Comparison of ENCODE assay signal across 9 cellular contexts in genomic region chr1:12047120-12047876, GRCh38. TPM values are rescaled to one million over a fixed set of nuclear protein-coding genes. Genes with fewer than 3 reads are reported as not detected.
A peak's percentile ranks its signal among the peaks of the same experiment; 100 is the strongest.
DNase-seq lines count a peak whose midpoint lies in the region; ATAC-seq, FAIRE-seq and TF ChIP-seq lines count a peak whose summit lies in the region.
"Had no signal": no experiment of that assay in that cellular context is flagged by ENCODE, and none has a peak within 500 bp of the region (broad histone marks: within the 10 kb centered on the region; RNA-seq: fewer than 3 reads in every experiment).

No MANE protein-coding gene starts in this region.

- CTCF ChIA-PET in HepG2 (lab: Yijun Ruan, JAX; ENCODE audit: low intra/inter-chr PET ratio, low total read pairs) = no interaction called here

- intact Hi-C loops in HepG2 (cut with micrococcal nuclease; ENCODE audit: unreplicated experiment) (no loop called here), right lobe of liver (cut with DNase I) (no loop called here), ovary (cut with DNase I) (no loop called here)

- no peak overlapping the region for H3K4me3 ChIP-seq in HepG2 (replicated peaks in 1 of 3; ENCODE audit: insufficient read depth in 1 of 3, low read depth in 2 of 3, low read length in 3 of 3)
- H3K4me3 ChIP-seq in right lobe of liver = no peak overlapping the region
- no peak overlapping the region for H3K4me3 ChIP-seq in ovary

- no peak for TF ChIP-seq CTCF in HepG2 (CRISPR knock-in tag; IDR thresholded peaks at IDR 0.05)
- TF ChIP-seq CTCF in right lobe of liver (IDR thresholded peaks at IDR 0.05) = no peak
- no peak for TF ChIP-seq CTCF in ovary (IDR thresholded peaks at IDR 0.05)

- 18% methylated on average over 17 of the region's 18 CpGs for WGBS in HepG2 (ENCODE audit: low lambda C conversion rate)
- 45% methylated on average over 15 of the region's 18 CpGs for WGBS in right lobe of liver (ENCODE audit: insufficient coverage, low coverage, low lambda C conversion rate, missing lambda C conversion rate)
- WGBS in ovary, 3 donors = 65 to 77% (median 69%) methylated on average over 18 of the region's 18 CpGs

- H3K27ac Mint-ChIP-seq in stimulated activated naive CD8-positive, alpha-beta T cell treated with anti-CD3 and anti-CD28 coated beads, Interleukin-15, amount 100 ng/mL, for 72 hours = no peak overlapping the region

- no peak overlapping the region for H3K4me3 Mint-ChIP-seq in stimulated activated naive CD8-positive, alpha-beta T cell treated with anti-CD3 and anti-CD28 coated beads, Interleukin-15, amount 100 ng/mL, for 72 hours

- H3K27me3 ChIP-seq in HepG2 (ENCODE audit: control insufficient read depth in 1 of 2, insufficient read depth in 2 of 2, low read length in 2 of 2) (peaks cover 5 to 22% of the 10 kb centered on the region in 2 experiments), right lobe of liver (no peaks in the 10 kb centered on the region), ovary (no peaks in the 10 kb centered on the region)

- no peaks in the 10 kb centered on the region for H4K20me1 ChIP-seq in HepG2 (ENCODE audit: insufficient read depth, low read length)

- DNase-seq in HepG2 (ENCODE audit: low spot score) (no peak), right lobe of liver (no peak), amniotic epithelial cell (ENCODE audit: low read depth) (peak; percentile 75), GDM1 (lab: John Stamatoyannopoulos, UW) (no peak), ovary (no peak)
- DNase-seq in stimulated activated naive CD8-positive, alpha-beta T cell treated with anti-CD3 and anti-CD28 coated beads, Interleukin-15, amount 100 ng/mL, for 72 hours = peak; percentile 71 to 83

- H3K9me3 Mint-ChIP-seq in stimulated activated naive CD8-positive, alpha-beta T cell treated with anti-CD3 and anti-CD28 coated beads, Interleukin-15, amount 100 ng/mL, for 72 hours = no peaks in the 10 kb centered on the region

- BruUV-seq in HepG2 (replicated peaks; lab: Mats Ljungman, UMichigan) = no TSS peak

- no peak overlapping the region for H2AFZ ChIP-seq in HepG2 (ENCODE audit: low read length)

- peaks cover 26% of the 10 kb centered on the region for H3K27me3 Mint-ChIP-seq in stimulated activated naive CD8-positive, alpha-beta T cell treated with anti-CD3 and anti-CD28 coated beads, Interleukin-15, amount 100 ng/mL, for 72 hours

- H3K79me2 ChIP-seq in HepG2 (ENCODE audit: insufficient read depth, low read length) = no peaks in the 10 kb centered on the region

- H3K9ac ChIP-seq in HepG2 (ENCODE audit: insufficient read depth, low read depth, low read length) = no peak overlapping the region

- H3K27ac ChIP-seq in HepG2 (ENCODE audit: extremely low read length, insufficient read depth, low read length) (no peak overlapping the region), right lobe of liver (no peak overlapping the region), ovary (no peak overlapping the region)

- no peaks in the 10 kb centered on the region for H3K9me3 ChIP-seq in HepG2 (ENCODE audit: low read length)
- H3K9me3 ChIP-seq in right lobe of liver = no peaks in the 10 kb centered on the region
- no peaks in the 10 kb centered on the region for H3K9me3 ChIP-seq in ovary

- H3K36me3 ChIP-seq in HepG2 (replicated peaks in 1 of 2; ENCODE audit: control insufficient read depth in 1 of 2, insufficient read depth in 2 of 2, low read length in 2 of 2) = no peaks in the 10 kb centered on the region
- no peaks in the 10 kb centered on the region for H3K36me3 ChIP-seq in right lobe of liver
- no peaks in the 10 kb centered on the region for H3K36me3 ChIP-seq in ovary

- no peak for TF ChIP-seq EP300 in HepG2 (IDR thresholded peaks at IDR 0.05; ENCODE audit: low read depth in 2 of 2, low read length in 2 of 2)
- no peak for TF ChIP-seq EP300 in HepG2 (CRISPR knock-in tag; IDR thresholded peaks at IDR 0.05; ENCODE audit: borderline replicate concordance)
- no peak for TF ChIP-seq EP300 in ovary (IDR thresholded peaks at IDR 0.05)

- H3K4me1 Mint-ChIP-seq in stimulated activated naive CD8-positive, alpha-beta T cell treated with anti-CD3 and anti-CD28 coated beads, Interleukin-15, amount 100 ng/mL, for 72 hours = peaks cover 17% of the 10 kb centered on the region

- POLR2A ChIA-PET in HepG2 (lab: Yijun Ruan, JAX) = no interaction called here

- no peak for FAIRE-seq in HepG2 (lab: Jason Lieb, UNC)
- FAIRE-seq: TTC549 had no signal

- ATAC-seq in HepG2 = no peak
- ATAC-seq in right lobe of liver = no peak
- peak; percentile 38 for ATAC-seq in HG03571 (IDR thresholded peaks at IDR 0.05; ENCODE audit: unreplicated experiment)
- peak; percentile 88 for ATAC-seq in stimulated activated naive CD8-positive, alpha-beta T cell treated with anti-CD3 and anti-CD28 coated beads, Interleukin-15, amount 100 ng/mL, for 72 hours
- ATAC-seq in GM19467 (IDR thresholded peaks at IDR 0.05; ENCODE audit: unreplicated experiment) = no peak

- peaks cover 15% of the 10 kb centered on the region for H3K4me1 ChIP-seq in HepG2 (ENCODE audit: insufficient read depth, low read length)
- no peaks in the 10 kb centered on the region for H3K4me1 ChIP-seq in right lobe of liver
- H3K4me1 ChIP-seq in ovary (ENCODE audit: insufficient read depth) = peaks cover 4% of the 10 kb centered on the region

- TF ChIP-seq RAD21 in HepG2 (CRISPR knock-in tag; IDR thresholded peaks at IDR 0.05) = no peak

- in situ Hi-C loops in HepG2 (cut with HindIII; ENCODE audit: extremely low pct_ligation_motif_present, low pct_unique_long_range_greater_than_20kb) = no loop called here

- TF ChIP-seq POLR2A in HepG2 (IDR thresholded peaks at IDR 0.05; ENCODE audit: insufficient read depth in 1 of 2, low read depth in 2 of 2, low read length in 2 of 2) (no peak), right lobe of liver (IDR thresholded peaks at IDR 0.05) (no peak), ovary (IDR thresholded peaks at IDR 0.05) (no peak)

- no peak overlapping the region for H3K4me2 ChIP-seq in HepG2 (ENCODE audit: low read depth, low read length)

TF ChIP-seq in HepG2, 621 proteins besides CTCF, POLR2A, EP300 and RAD21 (continues in another document):
- no peak for TF ChIP-seq KDM2A (CRISPR knock-in tag; IDR thresholded peaks at IDR 0.05; ENCODE audit: borderline replicate concordance, low read depth)
- TF ChIP-seq ZNF879 (CRISPR knock-in tag; IDR thresholded peaks at IDR 0.05) = no peak

RNA-seq across cellular contexts. Expression of gene TNFRSF8, which starts 15.8 kb away (rescaled TPM):
- not detected in 2 replicates for total RNA-seq in HepG2 (2016; rRNA removed; fragmentation: Illumina TruSeq; extraction: Trizol)
- not detected in 2 replicates for total RNA-seq in HepG2 (2016; cell fraction: cytosol; rRNA removed; fragmentation: Illumina TruSeq; extraction: Trizol; ENCODE audit: low read depth)
- not detected in 2 replicates for total RNA-seq in HepG2 (2016; cell fraction: insoluble cytoplasmic fraction; rRNA removed; fragmentation: Illumina TruSeq; extraction: Trizol)
- total RNA-seq in HepG2 (2016; cell fraction: membrane; rRNA removed; fragmentation: Illumina TruSeq; extraction: Trizol) = not detected in 2 replicates
- total RNA-seq in HepG2 (2016; cell fraction: nucleus; rRNA removed; fragmentation: Illumina TruSeq; extraction: Trizol) = not detected in 2 replicates
- not detected in 2 replicates for polyA plus RNA-seq in HepG2 (2011; rRNA removed)
- not detected in 2 replicates for polyA plus RNA-seq in HepG2 (2011; cell fraction: cytosol; rRNA removed)
- not detected in 2 replicates for polyA plus RNA-seq in HepG2 (2011; cell fraction: nucleus; rRNA removed)
- not detected in 2 replicates for polyA plus RNA-seq in HepG2 (2012)
- polyA plus RNA-seq in HepG2 (2016; cell fraction: cytosol; fragmentation: Illumina TruSeq; extraction: Trizol; ENCODE audit: low read depth) = not detected in 2 replicates
- not detected in 2 replicates for polyA plus RNA-seq in HepG2 (2016; cell fraction: insoluble cytoplasmic fraction; fragmentation: Illumina TruSeq; extraction: Trizol; ENCODE audit: low read depth)
- not detected in 2 replicates for polyA plus RNA-seq in HepG2 (2016; cell fraction: membrane; fragmentation: Illumina TruSeq; extraction: Trizol; ENCODE audit: low read depth)
- not detected in 2 replicates for polyA plus RNA-seq in HepG2 (2016; cell fraction: nucleus; fragmentation: Illumina TruSeq; extraction: Trizol; ENCODE audit: insufficient read depth, low read depth)
- polyA minus RNA-seq in HepG2 (2011; rRNA and poly(A)+ RNA removed; ENCODE audit: low replicate concordance) = 0.30 TPM in 1 of 2 replicates, not detected in the other
- not detected in 2 replicates for polyA minus RNA-seq in HepG2 (2011; cell fraction: cytosol; rRNA and poly(A)+ RNA removed)
- polyA minus RNA-seq in HepG2 (2011; cell fraction: nucleus; rRNA and poly(A)+ RNA removed) = not detected in 2 replicates
- total RNA-seq in right lobe of liver = under 1 TPM in 5 of 6 experiments, not detected in 1; 0.12 to 0.29 (median 0.19) TPM
- total RNA-seq in ovary = 10 to 100 TPM in 1 of 7 donors, under 1 TPM in 6; 0.25 to 10.9 (median 0.45) TPM
- polyA plus RNA-seq in ovary = under 1 TPM; 0.17 to 0.65 TPM

RNA-seq across cellular contexts. Expression of gene MIIP, which starts 28.0 kb away (rescaled TPM):
- total RNA-seq in HepG2 (2016; rRNA removed; fragmentation: Illumina TruSeq; extraction: Trizol) = 23.6 and 35.2 TPM in 2 replicates
- 52.3 and 57.6 TPM in 2 replicates for total RNA-seq in HepG2 (2016; cell fraction: cytosol; rRNA removed; fragmentation: Illumina TruSeq; extraction: Trizol; ENCODE audit: low read depth)
- 21.8 and 38.2 TPM in 2 replicates for total RNA-seq in HepG2 (2016; cell fraction: insoluble cytoplasmic fraction; rRNA removed; fragmentation: Illumina TruSeq; extraction: Trizol)
- 42.3 and 49.9 TPM in 2 replicates for total RNA-seq in HepG2 (2016; cell fraction: membrane; rRNA removed; fragmentation: Illumina TruSeq; extraction: Trizol)
- 27.2 and 31.9 TPM in 2 replicates for total RNA-seq in HepG2 (2016; cell fraction: nucleus; rRNA removed; fragmentation: Illumina TruSeq; extraction: Trizol)
- 23.0 and 31.1 TPM in 2 replicates for polyA plus RNA-seq in HepG2 (2011; rRNA removed)
- polyA plus RNA-seq in HepG2 (2011; cell fraction: cytosol; rRNA removed) = 11.2 and 20.9 TPM in 2 replicates
- 166 and 217 TPM in 2 replicates for polyA plus RNA-seq in HepG2 (2011; cell fraction: nucleus; rRNA removed)
- 9.1 and 20.3 TPM in 2 replicates for polyA plus RNA-seq in HepG2 (2012)
- polyA plus RNA-seq in HepG2 (2016; cell fraction: cytosol; fragmentation: Illumina TruSeq; extraction: Trizol; ENCODE audit: low read depth) = 34.0 and 38.2 TPM in 2 replicates
- polyA plus RNA-seq in HepG2 (2016; cell fraction: insoluble cytoplasmic fraction; fragmentation: Illumina TruSeq; extraction: Trizol; ENCODE audit: low read depth) = 17.3 and 17.8 TPM in 2 replicates
- polyA plus RNA-seq in HepG2 (2016; cell fraction: membrane; fragmentation: Illumina TruSeq; extraction: Trizol; ENCODE audit: low read depth) = 27.7 and 34.3 TPM in 2 replicates
- polyA plus RNA-seq in HepG2 (2016; cell fraction: nucleus; fragmentation: Illumina TruSeq; extraction: Trizol; ENCODE audit: insufficient read depth, low read depth) = 63.8 and 70.7 TPM in 2 replicates
- 17.1 and 28.4 TPM in 2 replicates for polyA minus RNA-seq in HepG2 (2011; rRNA and poly(A)+ RNA removed; ENCODE audit: low replicate concordance)
- polyA minus RNA-seq in HepG2 (2011; cell fraction: cytosol; rRNA and poly(A)+ RNA removed) = 6.1 and 8.6 TPM in 2 replicates
- 11.1 and 14.7 TPM in 2 replicates for polyA minus RNA-seq in HepG2 (2011; cell fraction: nucleus; rRNA and poly(A)+ RNA removed)
- total RNA-seq in right lobe of liver = 10 to 100 TPM in 5 of 6 experiments, 1 to 10 TPM in 1; 7.6 to 19.7 (median 12.1) TPM
- total RNA-seq in ovary = 10 to 100 TPM; 32.3 to 59.0 (median 36.4) TPM
- polyA plus RNA-seq in ovary = 10 to 100 TPM in 1 of 2 donors, 1 to 10 TPM in 1; 3.3 to 42.8 TPM

Comparison
In these comparisons a context has a peak if more than half of its experiments do, and no peak if none do; other contexts are left out.
1. ATAC-seq: peak in HG03571 (single experiment) and stimulated activated naive CD8-positive, alpha-beta T cell treated with anti-CD3 and anti-CD28 coated beads, Interleukin-15, amount 100 ng/mL, for 72 hours (single experiment); none in HepG2 (single experiment), right lobe of liver (0 of 4) and GM19467 (single experiment).
2. DNase-seq: peak in amniotic epithelial cell (single experiment) and stimulated activated naive CD8-positive, alpha-beta T cell treated with anti-CD3 and anti-CD28 coated beads, Interleukin-15, amount 100 ng/mL, for 72 hours (2 of 2); none in HepG2 (single experiment), right lobe of liver (0 of 3), GDM1 (single experiment) and ovary (0 of 5).